1 cellular context compared by ENCODE assay signal in the genomic region with DNA sequence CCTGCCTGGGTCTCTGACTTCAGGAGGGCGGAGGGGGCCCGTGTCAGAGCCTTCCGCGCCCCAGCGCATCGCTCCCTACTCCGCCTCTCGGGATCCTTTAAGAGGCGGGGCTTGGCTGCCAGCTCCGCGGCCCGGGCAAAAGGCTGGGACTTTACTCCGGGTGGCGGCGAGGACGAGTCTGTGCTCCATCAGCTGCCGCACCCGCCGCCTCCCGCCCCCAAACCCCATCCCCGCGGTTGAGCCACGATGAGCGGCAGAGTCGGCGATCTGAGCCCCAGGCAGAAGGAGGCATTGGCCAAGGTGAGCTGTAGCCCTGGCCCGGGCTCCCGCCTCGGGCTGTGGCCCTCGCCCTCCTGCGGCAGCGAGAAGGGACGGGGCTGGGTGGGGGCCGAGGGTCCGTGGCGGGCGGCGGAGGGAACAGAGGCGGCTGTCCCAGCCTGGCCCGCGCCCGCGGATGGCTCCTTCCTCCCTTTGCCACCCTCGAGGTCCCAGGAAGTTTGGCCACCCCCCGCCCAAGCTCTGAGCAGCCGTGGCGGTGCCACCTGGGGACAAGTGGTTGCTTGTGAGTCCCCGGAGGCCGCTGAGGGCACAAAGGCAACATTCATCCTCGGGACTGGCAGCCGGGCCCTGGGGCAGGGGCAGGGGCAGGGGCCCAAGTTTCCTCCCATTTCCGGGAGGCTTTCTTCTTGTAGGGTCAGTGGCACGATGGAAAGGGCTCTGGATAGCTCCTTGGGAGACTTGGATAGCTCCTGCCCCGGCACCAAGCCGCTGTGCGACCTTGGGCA.
TF ChIP-seq lines count a peak whose summit lies in the region.

A gene (plus strand): TSS at position 148 of the 785 bp plus-strand sequence. CDS start 99 bp downstream, at position 247.

TF ChIP-seq in HEK293, 187 proteins besides CTCF, POLR2A, EP300 and RAD21 (continued from another document):
- TF ChIP-seq, protein P1, sequence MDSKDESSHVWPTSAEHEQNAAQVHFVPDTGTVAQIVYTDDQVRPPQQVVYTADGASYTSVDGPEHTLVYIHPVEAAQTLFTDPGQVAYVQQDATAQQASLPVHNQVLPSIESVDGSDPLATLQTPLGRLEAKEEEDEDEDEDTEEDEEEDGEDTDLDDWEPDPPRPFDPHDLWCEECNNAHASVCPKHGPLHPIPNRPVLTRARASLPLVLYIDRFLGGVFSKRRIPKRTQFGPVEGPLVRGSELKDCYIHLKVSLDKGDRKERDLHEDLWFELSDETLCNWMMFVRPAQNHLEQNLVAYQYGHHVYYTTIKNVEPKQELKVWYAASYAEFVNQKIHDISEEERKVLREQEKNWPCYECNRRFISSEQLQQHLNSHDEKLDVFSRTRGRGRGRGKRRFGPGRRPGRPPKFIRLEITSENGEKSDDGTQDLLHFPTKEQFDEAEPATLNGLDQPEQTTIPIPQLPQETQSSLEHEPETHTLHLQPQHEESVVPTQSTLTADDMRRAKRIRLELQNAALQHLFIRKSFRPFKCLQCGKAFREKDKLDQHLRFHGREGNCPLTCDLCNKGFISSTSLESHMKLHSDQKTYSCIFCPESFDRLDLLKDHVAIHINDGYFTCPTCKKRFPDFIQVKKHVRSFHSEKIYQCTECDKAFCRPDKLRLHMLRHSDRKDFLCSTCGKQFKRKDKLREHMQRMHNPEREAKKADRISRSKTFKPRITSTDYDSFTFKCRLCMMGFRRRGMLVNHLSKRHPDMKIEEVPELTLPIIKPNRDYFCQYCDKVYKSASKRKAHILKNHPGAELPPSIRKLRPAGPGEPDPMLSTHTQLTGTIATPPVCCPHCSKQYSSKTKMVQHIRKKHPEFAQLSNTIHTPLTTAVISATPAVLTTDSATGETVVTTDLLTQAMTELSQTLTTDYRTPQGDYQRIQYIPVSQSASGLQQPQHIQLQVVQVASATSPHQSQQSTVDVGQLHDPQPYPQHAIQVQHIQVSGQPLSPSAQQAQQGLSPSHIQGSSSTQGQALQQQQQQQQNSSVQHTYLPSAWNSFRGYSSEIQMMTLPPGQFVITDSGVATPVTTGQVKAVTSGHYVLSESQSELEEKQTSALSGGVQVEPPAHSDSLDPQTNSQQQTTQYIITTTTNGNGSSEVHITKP (tag by site-specific recombination; IDR thresholded peaks at IDR 0.05): no peak; the same call in 1 of the 2 replicates
- TF ChIP-seq ZSCAN16 (tag by site-specific recombination; IDR thresholded peaks at IDR 0.05): no peak
- no peak for TF ChIP-seq ZNF530 (tag by site-specific recombination; IDR thresholded peaks at IDR 0.05; ENCODE audit: low read depth)
- no peak for TF ChIP-seq ZNF776 (tag by site-specific recombination; IDR thresholded peaks at IDR 0.05; ENCODE audit: borderline replicate concordance)
- TF ChIP-seq ZNF423 (tag by site-specific recombination; IDR thresholded peaks at IDR 0.05): no peak
- TF ChIP-seq WT1 (tag by site-specific recombination; IDR thresholded peaks at IDR 0.05): 0 out of 2 replicates have a peak, but pooled peaks have one; percentile 12
- TF ChIP-seq, protein P2, sequence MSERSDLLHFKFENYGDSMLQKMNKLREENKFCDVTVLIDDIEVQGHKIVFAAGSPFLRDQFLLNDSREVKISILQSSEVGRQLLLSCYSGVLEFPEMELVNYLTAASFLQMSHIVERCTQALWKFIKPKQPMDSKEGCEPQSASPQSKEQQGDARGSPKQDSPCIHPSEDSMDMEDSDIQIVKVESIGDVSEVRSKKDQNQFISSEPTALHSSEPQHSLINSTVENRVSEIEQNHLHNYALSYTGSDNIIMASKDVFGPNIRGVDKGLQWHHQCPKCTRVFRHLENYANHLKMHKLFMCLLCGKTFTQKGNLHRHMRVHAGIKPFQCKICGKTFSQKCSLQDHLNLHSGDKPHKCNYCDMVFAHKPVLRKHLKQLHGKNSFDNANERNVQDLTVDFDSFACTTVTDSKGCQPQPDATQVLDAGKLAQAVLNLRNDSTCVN (tag by site-specific recombination; optimal IDR thresholded peaks at IDR 0.05): peak; percentile 69
- no peak for TF ChIP-seq ZNF391 (tag by site-specific recombination; IDR thresholded peaks at IDR 0.05; ENCODE audit: borderline replicate concordance, low read depth)
- no peak for TF ChIP-seq ZNF76 (tag by site-specific recombination; IDR thresholded peaks at IDR 0.05; ENCODE audit: borderline replicate concordance, low read depth)
- TF ChIP-seq ZNF302 (tag by site-specific recombination; IDR thresholded peaks at IDR 0.05; ENCODE audit: low read depth): no peak
- TF ChIP-seq ZSCAN23 (tag by site-specific recombination; IDR thresholded peaks at IDR 0.05): no peak
- no peak for TF ChIP-seq ZNF223 (tag by site-specific recombination; IDR thresholded peaks at IDR 0.05)
- TF ChIP-seq BCL11B (tag by site-specific recombination; IDR thresholded peaks at IDR 0.05; ENCODE audit: low read depth): no peak
- TF ChIP-seq ZBTB7A (tag by site-specific recombination; IDR thresholded peaks at IDR 0.05; ENCODE audit: low read depth): no peak
- no peak; the same call in 1 of the 2 replicates for TF ChIP-seq ZFHX2 (tag by site-specific recombination; conservative IDR thresholded peaks at IDR 0.05)
- no peak for TF ChIP-seq ZNF174 (tag by site-specific recombination; IDR thresholded peaks at IDR 0.05)
- TF ChIP-seq ZNF19 (tag by site-specific recombination; IDR thresholded peaks at IDR 0.05; ENCODE audit: low read depth): no peak
- no peak for TF ChIP-seq GFI1B (tag by site-specific recombination; IDR thresholded peaks at IDR 0.05)
- no peak for TF ChIP-seq ZNF707 (tag by site-specific recombination; IDR thresholded peaks at IDR 0.05)
- TF ChIP-seq ZNF184 (tag by site-specific recombination; IDR thresholded peaks at IDR 0.05): no peak
- no peak for TF ChIP-seq ZNF157 (tag by site-specific recombination; IDR thresholded peaks at IDR 0.05)
- TF ChIP-seq ZNF23 (tag by site-specific recombination; IDR thresholded peaks at IDR 0.05; ENCODE audit: borderline replicate concordance): no peak
- peak; percentile 20; the same call in 1 of the 2 replicates for TF ChIP-seq KLF16 (tag by site-specific recombination; IDR thresholded peaks at IDR 0.05)
- TF ChIP-seq ZNF830 (tag by site-specific recombination; IDR thresholded peaks at IDR 0.05; ENCODE audit: low read depth): no peak
- no peak for TF ChIP-seq ZNF561 (tag by site-specific recombination; IDR thresholded peaks at IDR 0.05; ENCODE audit: borderline replicate concordance)
- 0 out of 2 replicates have a peak, but pooled peaks have one; percentile 11 for TF ChIP-seq GLIS1 (tag by site-specific recombination; IDR thresholded peaks at IDR 0.05)
